In the genomic region with DNA sequence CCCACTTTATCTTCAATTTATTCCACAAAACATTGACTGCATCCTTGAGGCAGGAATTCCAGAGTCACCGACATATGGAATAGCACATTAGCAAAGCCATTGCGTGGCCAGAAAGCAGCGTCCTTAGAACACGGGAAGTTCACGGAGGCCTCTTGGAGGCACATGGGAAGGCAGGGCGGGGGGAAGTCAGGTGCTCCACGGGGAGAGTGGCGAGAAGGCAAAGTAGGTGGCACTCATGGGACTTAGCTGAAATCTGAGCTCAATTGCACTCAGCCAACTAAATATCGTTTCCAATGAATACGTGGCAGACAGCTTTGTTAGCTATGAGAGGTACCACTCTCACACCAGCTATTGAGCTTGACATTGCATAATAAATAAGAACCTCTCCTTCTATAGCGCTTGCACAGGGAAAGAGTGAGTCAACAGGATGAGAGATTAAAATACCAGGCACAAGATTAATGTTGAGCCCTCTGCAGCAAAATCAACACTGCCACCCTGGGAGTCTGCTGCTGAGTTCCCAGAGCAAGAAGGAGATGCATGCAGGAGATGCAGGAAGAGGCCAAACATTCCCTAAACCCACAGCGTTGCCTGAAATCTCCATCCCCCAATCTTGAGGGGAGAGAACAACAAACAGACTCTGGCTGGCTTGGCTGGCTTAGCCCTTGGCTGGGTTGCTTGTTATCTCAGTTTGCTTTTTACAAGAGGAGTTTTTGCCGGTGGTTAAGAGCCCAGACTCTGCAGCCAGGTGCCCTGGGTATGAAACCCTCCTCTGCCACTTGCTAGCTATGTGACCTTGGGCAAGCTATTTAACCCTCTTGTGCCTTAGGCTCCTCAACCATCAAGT, we compare ENCODE assay signal across 10 cellular contexts. TPM values are rescaled to one million over a fixed set of nuclear protein-coding genes. Genes with fewer than 3 reads are reported as not detected.
DNase-seq lines count a peak whose midpoint lies in the region; ATAC-seq, FAIRE-seq and TF ChIP-seq lines count a peak whose summit lies in the region.
"Had no signal": no experiment of that assay in that cellular context is flagged by ENCODE, and none has a peak within 500 bp of the region (broad histone marks: within the 10 kb centered on the region; RNA-seq: fewer than 3 reads in every experiment).

No MANE protein-coding gene starts in this region.

- POLR2A ChIA-PET in SK-N-SH (lab: Yijun Ruan, JAX), result no interaction called here

- DNase-seq in ACHN (peak; percentile 71), HTR-8/SVneo (ENCODE audit: insufficient read length, low spot score) (peak; percentile 66), SK-N-SH (no peak), left ventricle myocardium superior (no peak), Kasumi-1 (lab: John Stamatoyannopoulos, UW) (no peak), GM13976 (ENCODE audit: low spot score) (no peak)
- DNase-seq in activated CD4-positive, alpha-beta T cell treated with anti-CD3 and anti-CD28 coated beads, Interleukin-2, amount 50 U/mL, for 4 hours, result no peak
- DNase-seq: GDM1 had no signal

- no peaks in the 10 kb centered on the region for H3K9me3 ChIP-seq in SK-N-SH

- H2AFZ ChIP-seq in SK-N-SH (ENCODE audit: low read depth), result no peak overlapping the region

- peak; percentile 58 for FAIRE-seq in HTR-8/SVneo (lab: Jason Lieb, UNC)

- peak overlapping the region; percentile 64; the same call in 1 of the 2 replicates for H3K9ac ChIP-seq in SK-N-SH

- CTCF ChIA-PET in SK-N-SH (lab: Yijun Ruan, JAX), result interaction anchor here (1.2 to 2.0 kb wide), 4 partner anchors 10 to 72 kb away, joined by 4 to 7 read pairs (median 5); a partner anchor contains a TSS

- peak overlapping the region; percentile 62 to 98; a peak in 3 of 4 replicates for H3K27ac ChIP-seq in SK-N-SH (ENCODE audit: low read depth in 2 of 2, low read length in 1 of 2)

- no peak for TF ChIP-seq RAD21 in SK-N-SH (IDR thresholded peaks at IDR 0.05; ENCODE audit: low read length)

- ATAC-seq in left ventricle myocardium superior (peak; percentile 80), GM18909 (IDR thresholded peaks at IDR 0.05; ENCODE audit: poor library complexity, unreplicated experiment) (no peak)

- peak overlapping the region; percentile 64 for H3K4me2 ChIP-seq in SK-N-SH

- H3K36me3 ChIP-seq in SK-N-SH (replicated peaks in 1 of 2; ENCODE audit: control insufficient read depth in 1 of 2, insufficient read depth in 2 of 2, low read length in 1 of 2), result no peaks in the 10 kb centered on the region

- WGBS in SK-N-SH (ENCODE audit: low lambda C conversion rate), result 47% methylated on average over 13 of the region's 13 CpGs

- no peaks in the 10 kb centered on the region for H3K9me2 ChIP-seq in SK-N-SH

- H3F3A ChIP-seq in SK-N-SH (replicated peaks; ENCODE audit: insufficient read depth), result peaks cover 23% of the 10 kb centered on the region

- no peak for TF ChIP-seq CTCF in SK-N-SH (IDR thresholded peaks at IDR 0.05)
- no peak for TF ChIP-seq CTCF in GM13976 (IDR thresholded peaks at IDR 0.05; ENCODE audit: borderline replicate concordance, control extremely low read depth, extremely low read depth, insufficient read depth, missing control alignments)

- H3K4me1 ChIP-seq in SK-N-SH (ENCODE audit: control insufficient read depth in 1 of 2, insufficient read depth in 2 of 2, low read depth in 1 of 2, low read length in 1 of 2), result peaks cover 0 to 27% of the 10 kb centered on the region in 2 experiments; a peak in 3 of 4 replicates

- no peaks in the 10 kb centered on the region for H3K27me3 ChIP-seq in SK-N-SH (ENCODE audit: insufficient read depth)

- in situ Hi-C loops in ACHN (cut with HindIII; ENCODE audit: low pct_ligation_motif_present, low pct_unique_long_range_greater_than_20kb, low sequenced_read_pairs) (no loop called here), GM13976 (cut with MboI; ENCODE audit: low sequenced_read_pairs, unreplicated experiment) (no loop called here)

- TF ChIP-seq EP300 in SK-N-SH (IDR thresholded peaks at IDR 0.05; ENCODE audit: borderline replicate concordance in 1 of 2, low read depth in 1 of 2, low read length in 1 of 2), result peak; percentile 66 to 96; a peak in 3 of 4 replicates

- H3K79me2 ChIP-seq in SK-N-SH (ENCODE audit: insufficient read depth), result no peaks in the 10 kb centered on the region

- no peak overlapping the region for H3K4me3 ChIP-seq in SK-N-SH (ENCODE audit: low read depth in 2 of 2, low read length in 1 of 2)

- H4K20me1 ChIP-seq in SK-N-SH (ENCODE audit: insufficient read depth), result no peaks in the 10 kb centered on the region

- intact Hi-C loops in left ventricle myocardium superior (cut with micrococcal nuclease), result no loop called here

TF ChIP-seq in SK-N-SH, 30 proteins besides CTCF, POLR2A, EP300 and RAD21 (continues in another document):
- TF ChIP-seq, protein P1, sequence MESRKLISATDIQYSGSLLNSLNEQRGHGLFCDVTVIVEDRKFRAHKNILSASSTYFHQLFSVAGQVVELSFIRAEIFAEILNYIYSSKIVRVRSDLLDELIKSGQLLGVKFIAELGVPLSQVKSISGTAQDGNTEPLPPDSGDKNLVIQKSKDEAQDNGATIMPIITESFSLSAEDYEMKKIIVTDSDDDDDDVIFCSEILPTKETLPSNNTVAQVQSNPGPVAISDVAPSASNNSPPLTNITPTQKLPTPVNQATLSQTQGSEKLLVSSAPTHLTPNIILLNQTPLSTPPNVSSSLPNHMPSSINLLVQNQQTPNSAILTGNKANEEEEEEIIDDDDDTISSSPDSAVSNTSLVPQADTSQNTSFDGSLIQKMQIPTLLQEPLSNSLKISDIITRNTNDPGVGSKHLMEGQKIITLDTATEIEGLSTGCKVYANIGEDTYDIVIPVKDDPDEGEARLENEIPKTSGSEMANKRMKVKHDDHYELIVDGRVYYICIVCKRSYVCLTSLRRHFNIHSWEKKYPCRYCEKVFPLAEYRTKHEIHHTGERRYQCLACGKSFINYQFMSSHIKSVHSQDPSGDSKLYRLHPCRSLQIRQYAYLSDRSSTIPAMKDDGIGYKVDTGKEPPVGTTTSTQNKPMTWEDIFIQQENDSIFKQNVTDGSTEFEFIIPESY (IDR thresholded peaks at IDR 0.05; ENCODE audit: borderline replicate concordance, low read depth), result peak; percentile 83
- TF ChIP-seq, protein P2, sequence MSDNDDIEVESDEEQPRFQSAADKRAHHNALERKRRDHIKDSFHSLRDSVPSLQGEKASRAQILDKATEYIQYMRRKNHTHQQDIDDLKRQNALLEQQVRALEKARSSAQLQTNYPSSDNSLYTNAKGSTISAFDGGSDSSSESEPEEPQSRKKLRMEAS (IDR thresholded peaks at IDR 0.05; ENCODE audit: low read depth), result peak; percentile 26; the same call in 1 of the 2 replicates
- TF ChIP-seq RXRA (IDR thresholded peaks at IDR 0.05; ENCODE audit: borderline replicate concordance, low read depth) (peak; percentile 90; the same call in 1 of the 2 replicates), SMC3 (IDR thresholded peaks at IDR 0.05; ENCODE audit: low read depth, low read length) (0 out of 2 replicates have a peak, but pooled peaks have one; percentile 18), RFX5 (IDR thresholded peaks at IDR 0.05; ENCODE audit: low read length) (no peak), FOXM1 (IDR thresholded peaks at IDR 0.05; ENCODE audit: low read depth) (peak; percentile 75; the same call in 1 of the 2 replicates), JUND (IDR thresholded peaks at IDR 0.05) (peak; percentile 97), TAF1 (IDR thresholded peaks at IDR 0.05; ENCODE audit: borderline replicate concordance, low read depth, low read length) (no peak), MXI1 (IDR thresholded peaks at IDR 0.05; ENCODE audit: low read depth, low read length) (no peak), FOXJ3 (CRISPR knock-in tag; IDR thresholded peaks at IDR 0.05) (no peak), NFIC (IDR thresholded peaks at IDR 0.05; ENCODE audit: borderline replicate concordance) (peak; percentile 82), NRF1 (IDR thresholded peaks at IDR 0.05; ENCODE audit: low read depth, low read length) (no peak), RCOR1 (IDR thresholded peaks at IDR 0.05; ENCODE audit: low read length) (peak; percentile 33; the same call in 1 of the 2 replicates), TCF12 (IDR thresholded peaks at IDR 0.05) (peak; percentile 92), SIN3A (IDR thresholded peaks at IDR 0.05; ENCODE audit: borderline replicate concordance, low read depth, low read length) (peak; percentile 72; the same call in 1 of the 2 replicates), FOSL2 (IDR thresholded peaks at IDR 0.05; ENCODE audit: borderline replicate concordance, low read depth) (peak; percentile 93), MEF2A (IDR thresholded peaks at IDR 0.05; ENCODE audit: borderline replicate concordance, low read depth) (peak; percentile 70; the same call in 1 of the 2 replicates)
- TF ChIP-seq, protein P3, sequence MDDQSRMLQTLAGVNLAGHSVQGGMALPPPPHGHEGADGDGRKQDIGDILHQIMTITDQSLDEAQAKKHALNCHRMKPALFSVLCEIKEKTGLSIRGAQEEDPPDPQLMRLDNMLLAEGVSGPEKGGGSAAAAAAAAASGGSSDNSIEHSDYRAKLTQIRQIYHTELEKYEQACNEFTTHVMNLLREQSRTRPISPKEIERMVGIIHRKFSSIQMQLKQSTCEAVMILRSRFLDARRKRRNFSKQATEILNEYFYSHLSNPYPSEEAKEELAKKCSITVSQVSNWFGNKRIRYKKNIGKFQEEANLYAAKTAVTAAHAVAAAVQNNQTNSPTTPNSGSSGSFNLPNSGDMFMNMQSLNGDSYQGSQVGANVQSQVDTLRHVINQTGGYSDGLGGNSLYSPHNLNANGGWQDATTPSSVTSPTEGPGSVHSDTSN (IDR thresholded peaks at IDR 0.05), result peak; percentile 97
- TF ChIP-seq, protein P4, sequence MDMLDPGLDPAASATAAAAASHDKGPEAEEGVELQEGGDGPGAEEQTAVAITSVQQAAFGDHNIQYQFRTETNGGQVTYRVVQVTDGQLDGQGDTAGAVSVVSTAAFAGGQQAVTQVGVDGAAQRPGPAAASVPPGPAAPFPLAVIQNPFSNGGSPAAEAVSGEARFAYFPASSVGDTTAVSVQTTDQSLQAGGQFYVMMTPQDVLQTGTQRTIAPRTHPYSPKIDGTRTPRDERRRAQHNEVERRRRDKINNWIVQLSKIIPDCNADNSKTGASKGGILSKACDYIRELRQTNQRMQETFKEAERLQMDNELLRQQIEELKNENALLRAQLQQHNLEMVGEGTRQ (IDR thresholded peaks at IDR 0.05; ENCODE audit: borderline replicate concordance, low read depth, low read length), result no peak

RNA-seq across cellular contexts. Expression of a gene that starts 28.8 kb away (rescaled TPM):
- polyA plus RNA-seq in SK-N-SH (2012; rRNA removed), result not detected in 2 replicates
- not detected in 2 replicates for polyA plus RNA-seq in SK-N-SH (2012; cell fraction: cytosol; rRNA removed)
- 0.04 and 0.07 TPM in 2 replicates for polyA plus RNA-seq in SK-N-SH (2012; cell fraction: nucleus; rRNA removed)
- not detected for total RNA-seq in left ventricle myocardium superior
- total RNA-seq: activated CD8-positive, alpha-beta memory T cell treated with anti-CD3 and anti-CD28 coated beads for 36 hours had no signal

Comparison
In these comparisons a context has a peak if more than half of its experiments do, and no peak if none do; other contexts are left out.
1. DNase-seq: peak in ACHN (single experiment) and HTR-8/SVneo (single experiment); none in SK-N-SH (single experiment), left ventricle myocardium superior (single experiment), Kasumi-1 (0 of 2), GM13976 (single experiment) and activated CD4-positive, alpha-beta T cell treated with anti-CD3 and anti-CD28 coated beads, Interleukin-2, amount 50 U/mL, for 4 hours (0 of 2).